In the genomic region with DNA sequence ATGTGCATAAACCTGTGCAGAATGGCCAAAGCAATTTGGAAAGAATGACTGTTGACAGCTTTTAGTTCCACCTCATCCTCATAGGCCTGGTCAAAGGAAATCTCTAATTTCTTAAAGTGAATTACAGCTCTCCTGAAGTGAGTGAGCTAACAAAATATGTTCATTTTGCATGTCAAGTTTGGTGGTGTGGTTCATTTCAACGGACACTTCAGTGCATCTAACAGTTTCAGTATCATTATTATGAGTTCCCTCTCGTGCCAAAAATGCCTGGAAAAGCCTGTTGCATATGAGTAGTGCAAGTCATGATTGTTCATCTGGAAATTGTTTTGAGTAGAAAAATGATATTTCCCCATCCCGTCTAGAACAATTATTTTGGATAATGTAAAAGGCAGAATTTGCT, we compare ENCODE assay signal across 11 cellular contexts. TPM values are rescaled to one million over a fixed set of nuclear protein-coding genes. Genes with fewer than 3 reads are reported as not detected.
DNase-seq lines count a peak whose midpoint lies in the region; ATAC-seq and TF ChIP-seq lines count a peak whose summit lies in the region.
"Had no signal": no experiment of that assay in that cellular context is flagged by ENCODE, and none has a peak within 500 bp of the region (broad histone marks: within the 10 kb centered on the region; RNA-seq: fewer than 3 reads in every experiment).

No MANE protein-coding gene starts in this region.

- H3K4me1 ChIP-seq in trophoblast cell (ENCODE audit: control insufficient read depth in 1 of 2, insufficient read depth in 2 of 2, low read length in 2 of 2) (no peaks in the 10 kb centered on the region), breast epithelium (no peaks in the 10 kb centered on the region)

- ATAC-seq in GM18499 (IDR thresholded peaks at IDR 0.05; ENCODE audit: insufficient read depth, unreplicated experiment) = peak; percentile 68
- ATAC-seq in GM21360 (IDR thresholded peaks at IDR 0.05; ENCODE audit: unreplicated experiment) = peak; percentile 50
- ATAC-seq in HG03097 (IDR thresholded peaks at IDR 0.05; ENCODE audit: low FRiP score, unreplicated experiment) = peak; percentile 52

- H4K12ac ChIP-seq in trophoblast cell (ENCODE audit: low read depth, low read length) = no peak overlapping the region

- H3K14ac ChIP-seq in trophoblast cell (ENCODE audit: low read length) = no peak overlapping the region

- no peak overlapping the region for H2BK120ac ChIP-seq in trophoblast cell (ENCODE audit: insufficient read depth, low read length, poor library complexity)

- no peak overlapping the region for H3K18ac ChIP-seq in trophoblast cell (ENCODE audit: low read length)

- no peak overlapping the region for H3K4me2 ChIP-seq in trophoblast cell (ENCODE audit: low read length)

- H3K79me2 ChIP-seq in trophoblast cell (ENCODE audit: control insufficient read depth, insufficient read depth, low read length, poor library complexity) = no peaks in the 10 kb centered on the region

- H3K4me3 ChIP-seq in trophoblast cell (ENCODE audit: low read depth, low read length) (no peak overlapping the region), breast epithelium (no peak overlapping the region)

- H3K27me3 ChIP-seq in trophoblast cell (ENCODE audit: insufficient read depth, low read length) (no peaks in the 10 kb centered on the region), breast epithelium (no peaks in the 10 kb centered on the region)

- no peak overlapping the region for H3K4ac ChIP-seq in trophoblast cell (ENCODE audit: low read depth, low read length)

- H2AK5ac ChIP-seq in trophoblast cell (ENCODE audit: low read length) = no peak overlapping the region

- no peak for TF ChIP-seq CTCF in breast epithelium (IDR thresholded peaks at IDR 0.05)

- H3K9me3 ChIP-seq in trophoblast cell (ENCODE audit: insufficient read depth, low read depth, low read length) (no peaks in the 10 kb centered on the region), breast epithelium (no peaks in the 10 kb centered on the region)

- intact Hi-C loops in breast epithelium (cut with DNase I; ENCODE audit: low total_unique reads) = no loop called here

- H3K27ac ChIP-seq in trophoblast cell (ENCODE audit: low read depth, low read length) (no peak overlapping the region), breast epithelium (no peak overlapping the region)

- H2BK5ac ChIP-seq in trophoblast cell (ENCODE audit: low read depth, low read length, poor library complexity) = no peak overlapping the region

- H4K91ac ChIP-seq in trophoblast cell (ENCODE audit: low read depth, low read length) = no peak overlapping the region

- peak; percentile 61 for DNase-seq in fibroblast of peridontal ligament (ENCODE audit: extremely low read depth)
- no peak for DNase-seq in trophoblast cell
- no peak for DNase-seq in breast epithelium (ENCODE audit: low spot score in 2 of 2)
- no peak for DNase-seq in medulla oblongata (ENCODE audit: extremely low spot score)
- DNase-seq in stimulated activated CD4-positive, alpha-beta T cell treated with anti-CD3 and anti-CD28 coated beads, Interleukin-4, amount 100 ng/mL, for 4 hours = no peak
- DNase-seq: NCI-H2029 treated with DMSO at 0.1 percent for 48 hours had no signal

- no peak overlapping the region for H3K23ac ChIP-seq in trophoblast cell (ENCODE audit: low read length)

- no peak overlapping the region for H2AFZ ChIP-seq in trophoblast cell (ENCODE audit: insufficient read depth, low read length, poor library complexity)

- TF ChIP-seq POLR2A in breast epithelium (IDR thresholded peaks at IDR 0.05) = no peak

- no peaks in the 10 kb centered on the region for H3K79me1 ChIP-seq in trophoblast cell (ENCODE audit: low read length)

- H4K8ac ChIP-seq in trophoblast cell (ENCODE audit: low read depth, low read length) = no peak overlapping the region

- H3K9ac ChIP-seq in trophoblast cell (ENCODE audit: low read length) = no peak overlapping the region

- no peak overlapping the region for H2BK12ac ChIP-seq in trophoblast cell (ENCODE audit: low read length)

- H3K36me3 ChIP-seq in trophoblast cell (ENCODE audit: control insufficient read depth in 1 of 2, insufficient read depth in 2 of 2, low read length in 2 of 2) = no peaks in the 10 kb centered on the region
- H3K36me3 ChIP-seq in breast epithelium = no peaks in the 10 kb centered on the region

- no CpG with 5 or more reads among the region's 3 CpGs for WGBS in trophoblast cell (ENCODE audit: extremely low coverage, insufficient coverage, insufficient read length)

RNA-seq across cellular contexts. Expression of gene HMHB1, which starts 53.2 kb away (rescaled TPM):
- polyA plus RNA-seq in trophoblast cell (2013) = not detected in 2 replicates
- not detected for total RNA-seq in breast epithelium
- total RNA-seq: Daoy had no signal
- polyA plus RNA-seq: keratinocyte had no signal
